17 cellular contexts compared by ENCODE assay signal in the genomic region with DNA sequence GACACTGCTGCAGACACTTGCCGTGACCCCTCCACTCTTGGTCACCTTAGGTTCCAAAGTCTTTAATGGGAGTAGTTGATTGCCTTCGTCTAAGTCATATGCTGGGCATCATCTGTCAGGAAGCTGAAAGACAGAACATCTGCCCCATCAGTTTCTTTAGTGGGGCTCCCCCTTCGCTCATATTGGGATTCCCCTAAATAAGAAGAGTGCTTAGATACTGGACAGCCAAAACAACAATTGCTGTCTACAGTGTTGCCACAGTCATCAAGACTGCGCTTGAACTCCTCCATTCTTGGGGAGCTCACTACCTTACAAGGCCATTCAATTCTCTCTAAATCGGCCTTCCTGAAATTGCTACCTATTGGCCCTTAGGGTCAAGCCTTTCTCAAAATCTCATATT. TPM values are rescaled to one million over a fixed set of nuclear protein-coding genes. Genes with fewer than 3 reads are reported as not detected.
DNase-seq lines count a peak whose midpoint lies in the region; ATAC-seq and TF ChIP-seq lines count a peak whose summit lies in the region.
"Had no signal": no experiment of that assay in that cellular context is flagged by ENCODE, and none has a peak within 500 bp of the region (broad histone marks: within the 10 kb centered on the region; RNA-seq: fewer than 3 reads in every experiment).

No MANE protein-coding gene starts in this region.

- intact Hi-C loops in left colon (cut with DNase I, micrococcal nuclease): no loop called here

- H3K4me3 ChIP-seq in GM12865 (ENCODE audit: low read depth, low read length): no peak overlapping the region
- H3K4me3 ChIP-seq: GM23338, heart left ventricle, sigmoid colon had no signal

- no peak for TF ChIP-seq CTCF in GM12865 (IDR thresholded peaks at IDR 0.05; ENCODE audit: insufficient read depth, low read depth, low read length, missing control alignments)

- peak; percentile 35 for ATAC-seq in GM19463 (IDR thresholded peaks at IDR 0.05; ENCODE audit: unreplicated experiment)
- peak; percentile 49 for ATAC-seq in HG03342 (IDR thresholded peaks at IDR 0.05; ENCODE audit: unreplicated experiment)
- no peak for ATAC-seq in GM18520 (IDR thresholded peaks at IDR 0.05; ENCODE audit: unreplicated experiment)
- no peak for ATAC-seq in HG03469 (IDR thresholded peaks at IDR 0.05; ENCODE audit: unreplicated experiment)
- ATAC-seq in left colon: no peak
- ATAC-seq: GM23338 had no signal

- DNase-seq in GM12865 (ENCODE audit: low read depth): peak; percentile 52
- DNase-seq in germinal center (ENCODE audit: low spot score): peak; percentile 43
- DNase-seq in stimulated activated CD4-positive, alpha-beta T cell treated with anti-CD3 and anti-CD28 coated beads, Interleukin-4, amount 100 ng/mL, for 24 hours: no peak
- DNase-seq in left colon: no peak
- DNase-seq: activated naive CD4-positive, alpha-beta T cell treated with anti-CD3 and anti-CD28 coated beads for 36 hours; BE2C; caudate nucleus; heart left ventricle; NCI-H1694; nephron progenitor cell; sigmoid colon; T1000 had no signal

RNA-seq across cellular contexts. Expression of a gene that starts 58.5 kb away (rescaled TPM):
- total RNA-seq in left colon: 1 to 10 TPM; 4.7 to 4.8 TPM

Comparison
In these comparisons a context has a peak if more than half of its experiments do, and no peak if none do; other contexts are left out.
1. DNase-seq: peak in GM12865 (single experiment) and germinal center (single experiment); none in stimulated activated CD4-positive, alpha-beta T cell treated with anti-CD3 and anti-CD28 coated beads, Interleukin-4, amount 100 ng/mL, for 24 hours (single experiment) and left colon (0 of 2).
2. ATAC-seq: peak in GM19463 (single experiment) and HG03342 (single experiment); none in GM18520 (single experiment), HG03469 (single experiment) and left colon (single experiment).